ENCODE assay signal across 8 cellular contexts in the genomic region with DNA sequence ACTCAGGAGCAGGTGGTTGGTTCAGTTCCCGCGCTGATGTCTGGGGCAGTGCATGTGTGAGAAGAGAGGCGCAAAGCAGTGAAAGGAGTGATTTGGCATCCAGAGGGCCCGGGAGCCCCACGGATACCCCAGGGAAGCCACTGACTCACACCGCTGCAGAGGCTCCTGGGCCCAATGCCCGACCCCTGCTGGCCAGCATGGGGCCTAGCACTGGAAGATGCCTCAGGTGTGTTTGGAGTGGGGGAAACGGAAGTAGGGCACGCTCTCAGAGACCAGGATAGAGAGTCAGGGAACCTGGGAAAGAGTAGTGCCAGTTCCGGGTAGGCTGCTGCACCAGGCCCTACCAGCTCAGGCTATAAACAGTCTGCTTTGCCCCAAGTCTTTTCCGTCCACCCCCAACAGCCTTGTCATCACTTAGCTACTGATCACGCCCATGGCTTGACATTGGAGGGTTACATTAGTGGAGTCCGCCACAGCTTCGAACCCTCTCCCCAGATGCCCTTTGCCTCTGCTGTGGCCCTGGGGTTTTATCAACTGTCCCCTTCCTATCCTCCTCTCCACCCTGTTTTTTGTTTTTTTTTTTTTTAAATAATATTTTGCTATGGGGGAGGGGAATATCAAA. TPM values are rescaled to one million over a fixed set of nuclear protein-coding genes. Genes with fewer than 3 reads are reported as not detected.
DNase-seq lines count a peak whose midpoint lies in the region; ATAC-seq and TF ChIP-seq lines count a peak whose summit lies in the region.

No MANE protein-coding gene starts in this region.

- peaks cover 19% of the 10 kb centered on the region for H3K36me3 Mint-ChIP-seq in progenitor cell of endocrine pancreas (ENCODE audit: insufficient read depth)

- peaks cover 12% of the 10 kb centered on the region for H3K27me3 Mint-ChIP-seq in progenitor cell of endocrine pancreas

- no peak overlapping the region for H3K4me3 Mint-ChIP-seq in progenitor cell of endocrine pancreas (ENCODE audit: low read depth)

- peak overlapping the region; percentile 66 for H3K27ac Mint-ChIP-seq in progenitor cell of endocrine pancreas

- H3K4me1 Mint-ChIP-seq in progenitor cell of endocrine pancreas (ENCODE audit: low read depth): no peaks in the 10 kb centered on the region

- no peak overlapping the region for H3K4me3 ChIP-seq in fibroblast of the aortic adventitia (ENCODE audit: low read depth, low read length)

- H3K9me3 Mint-ChIP-seq in progenitor cell of endocrine pancreas (ENCODE audit: low read depth): no peaks in the 10 kb centered on the region

- no peak for DNase-seq in AG09319 (ENCODE audit: extremely low read depth, low read depth)
- DNase-seq in GM13977 (ENCODE audit: low spot score): no peak
- DNase-seq in NCI-H2227 (lab: John Stamatoyannopoulos, UW; ENCODE audit: unreplicated experiment): peak; percentile 54
- DNase-seq in activated T-cell treated with anti-CD3 and anti-CD28 coated beads, Interleukin-2, amount 50 U/mL, for 1 hour: peak; percentile 66
- peak; percentile 69 for DNase-seq in fibroblast of the aortic adventitia (ENCODE audit: low read depth)
- peak; percentile 51 for DNase-seq in progenitor cell of endocrine pancreas (ENCODE audit: low spot score, unreplicated experiment)

- TF ChIP-seq CTCF in AG09319 (IDR thresholded peaks at IDR 0.05; ENCODE audit: low read depth, low read length) (peak; percentile 88), GM13977 (IDR thresholded peaks at IDR 0.05; ENCODE audit: extremely low read depth, insufficient read depth, missing control alignments) (peak; percentile 71), fibroblast of the aortic adventitia (IDR thresholded peaks at IDR 0.05; ENCODE audit: insufficient read depth, low read length) (peak; percentile 95), progenitor cell of endocrine pancreas (IDR thresholded peaks at IDR 0.05; ENCODE audit: unreplicated experiment) (peak; percentile 88)

- in situ Hi-C loops in GM13977 (cut with MboI; ENCODE audit: low pct_unique_long_range_greater_than_20kb, low sequenced_read_pairs, unreplicated experiment): no loop called here

- no peak for ATAC-seq in GM19395 (IDR thresholded peaks at IDR 0.05; ENCODE audit: unreplicated experiment)
- ATAC-seq in HG03280 (IDR thresholded peaks at IDR 0.05; ENCODE audit: unreplicated experiment): no peak

RNA-seq across cellular contexts. Expression of gene CSAD, which starts 9.5 kb away (rescaled TPM):
- total RNA-seq in fibroblast of the aortic adventitia (ENCODE audit: low replicate concordance): 8.7 and 23.4 TPM in 2 replicates
- total RNA-seq in progenitor cell of endocrine pancreas: 58.6 and 59.0 TPM in 2 replicates

RNA-seq across cellular contexts. Expression of gene ZNF740, which starts 9.7 kb away (rescaled TPM):
- 12.6 and 16.3 TPM in 2 replicates for total RNA-seq in fibroblast of the aortic adventitia (ENCODE audit: low replicate concordance)
- total RNA-seq in progenitor cell of endocrine pancreas: 75.7 and 78.8 TPM in 2 replicates

RNA-seq across cellular contexts. Expression of gene ITGB7, which starts 16.8 kb away (rescaled TPM):
- total RNA-seq in fibroblast of the aortic adventitia (ENCODE audit: low replicate concordance) (0.54 TPM in 1 of 2 replicates, not detected in the other), progenitor cell of endocrine pancreas (0.29 and 0.93 TPM in 2 replicates)

RNA-seq across cellular contexts. Expression of gene RARG, which starts 41.8 kb away (rescaled TPM):
- total RNA-seq in fibroblast of the aortic adventitia (ENCODE audit: low replicate concordance) (43.9 and 69.4 TPM in 2 replicates), progenitor cell of endocrine pancreas (4.9 and 5.2 TPM in 2 replicates)

Comparison
In these comparisons a context has a peak if more than half of its experiments do, and no peak if none do; other contexts are left out.
1. DNase-seq: peak in NCI-H2227 (single experiment), activated T-cell treated with anti-CD3 and anti-CD28 coated beads, Interleukin-2, amount 50 U/mL, for 1 hour (single experiment), fibroblast of the aortic adventitia (single experiment) and progenitor cell of endocrine pancreas (single experiment); none in AG09319 (single experiment) and GM13977 (single experiment).
2. Peak in every context shown above with its lines, with median percentiles within 50 percentile points of each other: CTCF ChIP-seq.